Comparison of ENCODE assay signal across 14 cellular contexts in genomic region chr13:114046447-114046846, GRCh38.
DNase-seq lines count a peak whose midpoint lies in the region; ATAC-seq and TF ChIP-seq lines count a peak whose summit lies in the region.
"Had no signal": no experiment of that assay in that cellular context is flagged by ENCODE, and none has a peak within 500 bp of the region (broad histone marks: within the 10 kb centered on the region; RNA-seq: fewer than 3 reads in every experiment).

No MANE protein-coding gene starts in this region.

- H3K4me2 ChIP-seq in MM.1S (ENCODE audit: low read depth, low read length): no peak overlapping the region
- H3K4me2 ChIP-seq: PC-9 had no signal

- H3K9me2 ChIP-seq in MM.1S (replicated peaks; ENCODE audit: insufficient read depth, low read length): no peaks in the 10 kb centered on the region

- H3K27me3 Mint-ChIP-seq in CD4-positive, alpha-beta T cell: no peaks in the 10 kb centered on the region
- H3K27me3 Mint-ChIP-seq in naive thymus-derived CD4-positive, alpha-beta T cell: no peaks in the 10 kb centered on the region

- H3K9me3 ChIP-seq in CD4-positive, alpha-beta T cell (ENCODE audit: control insufficient read depth, low read length): no peaks in the 10 kb centered on the region
- H3K9me3 ChIP-seq in MM.1S (replicated peaks; ENCODE audit: insufficient read depth, low read length) (no peaks in the 10 kb centered on the region), WERI-Rb-1 (ENCODE audit: severe bottlenecking) (no peaks in the 10 kb centered on the region)
- H3K9me3 ChIP-seq in naive thymus-derived CD4-positive, alpha-beta T cell (ENCODE audit: control insufficient read depth in 2 of 3, low read length in 3 of 3): no peaks in the 10 kb centered on the region
- H3K9me3 ChIP-seq: thoracic aorta had no signal

- H3K36me3 ChIP-seq in MM.1S (replicated peaks; ENCODE audit: insufficient read depth, low read length) (no peaks in the 10 kb centered on the region; the same call in 1 of the 2 replicates), WERI-Rb-1 (no peaks in the 10 kb centered on the region)
- H3K36me3 ChIP-seq in naive thymus-derived CD4-positive, alpha-beta T cell (ENCODE audit: control insufficient read depth in 2 of 3, insufficient read depth in 3 of 3, low read length in 3 of 3): peaks cover 17 to 73% (median 20%) of the 10 kb centered on the region in 3 experiments

- peaks cover 80% of the 10 kb centered on the region for H3K36me3 Mint-ChIP-seq in CD4-positive, alpha-beta T cell (ENCODE audit: low read depth)
- H3K36me3 Mint-ChIP-seq in naive thymus-derived CD4-positive, alpha-beta T cell: peaks cover 4 to 41% (median 20%) of the 10 kb centered on the region in 5 donors

- TF ChIP-seq CTCF in CD4-positive, alpha-beta T cell (IDR thresholded peaks at IDR 0.05): no peak
- TF ChIP-seq CTCF in MM.1S (IDR thresholded peaks at IDR 0.05; ENCODE audit: low read length): no peak
- no peak for TF ChIP-seq CTCF in VCaP (conservative IDR thresholded peaks at IDR 0.05)
- no peak for TF ChIP-seq CTCF in WERI-Rb-1 (IDR thresholded peaks at IDR 0.05; ENCODE audit: low read depth, low read length)

- H3K4me3 Mint-ChIP-seq in CD4-positive, alpha-beta T cell: no peak overlapping the region
- H3K4me3 Mint-ChIP-seq in naive thymus-derived CD4-positive, alpha-beta T cell: peak overlapping the region in 4 of 10 donors; percentile 32 to 77 (median 57)
- H3K4me3 Mint-ChIP-seq: T-helper 1 cell treated with Interleukin-12 subunit alpha and Interleukin-12 subunit beta and Interleukin-4 antibody, amounts not matched to agents 30 μg/mL and 1 μg/mL, for 36 hours had no signal

- H3K9me3 Mint-ChIP-seq in CD4-positive, alpha-beta T cell: no peaks in the 10 kb centered on the region
- peaks cover 0 to 10% (median 0%) of the 10 kb centered on the region in 11 donors for H3K9me3 Mint-ChIP-seq in naive thymus-derived CD4-positive, alpha-beta T cell
- H3K9me3 Mint-ChIP-seq: T-helper 1 cell treated with Interleukin-12 subunit alpha and Interleukin-12 subunit beta and Interleukin-4 antibody, amounts not matched to agents 30 μg/mL and 1 μg/mL, for 36 hours had no signal

- no peak for ATAC-seq in CD4-positive, alpha-beta T cell (ENCODE audit: poor library complexity)
- ATAC-seq in naive thymus-derived CD4-positive, alpha-beta T cell: no peak
- ATAC-seq in GM21717 (IDR thresholded peaks at IDR 0.05; ENCODE audit: unreplicated experiment): no peak
- ATAC-seq: heart right ventricle had no signal

- H3K9ac ChIP-seq in MM.1S (ENCODE audit: low read length): no peak overlapping the region

- H3K4me1 ChIP-seq in MM.1S (ENCODE audit: low read length): peaks cover 44% of the 10 kb centered on the region
- peaks cover 22 to 34% of the 10 kb centered on the region in 2 donors for H3K4me1 ChIP-seq in naive thymus-derived CD4-positive, alpha-beta T cell (ENCODE audit: control insufficient read depth in 2 of 2, insufficient read depth in 2 of 2, low read length in 2 of 2)

- CTCF ChIA-PET in CD4-positive, alpha-beta T cell (lab: Charles Lee): interaction anchor here (1.5 kb wide), 1 partner anchor 64 kb away, joined by 3 read pairs; no protein-coding TSS in a partner anchor
- CTCF ChIA-PET in naive thymus-derived CD4-positive, alpha-beta T cell (lab: Charles Lee): no interaction called here

- no peak overlapping the region for H3K4me3 ChIP-seq in MM.1S (ENCODE audit: low read length)
- H3K4me3 ChIP-seq in naive thymus-derived CD4-positive, alpha-beta T cell (ENCODE audit: low read length): no peak overlapping the region
- H3K4me3 ChIP-seq in WERI-Rb-1 (ENCODE audit: low read depth, low read length): no peak overlapping the region
- H3K4me3 ChIP-seq: heart right ventricle, PC-9, thoracic aorta had no signal

- intact Hi-C loops in CD4-positive, alpha-beta T cell (cut with DNase I, micrococcal nuclease): loop anchor here in 1 of 2 experiments (5.0 kb wide), 1 partner anchor 66 kb away; no protein-coding TSS in a partner anchor
- intact Hi-C loops in naive thymus-derived CD4-positive, alpha-beta T cell (cut with micrococcal nuclease): loop anchor here in 1 of 2 donors (5.0 kb wide), 2 partner anchors 66 to 181 kb away; no protein-coding TSS in a partner anchor

- peaks cover 44% of the 10 kb centered on the region for H3F3A ChIP-seq in MM.1S (ENCODE audit: insufficient read depth, low read length)

- H3K27me3 ChIP-seq in CD4-positive, alpha-beta T cell (ENCODE audit: control insufficient read depth, insufficient read depth, low read length): no peaks in the 10 kb centered on the region
- no peaks in the 10 kb centered on the region for H3K27me3 ChIP-seq in MM.1S (replicated peaks; ENCODE audit: insufficient read depth, low read length)
- no peaks in the 10 kb centered on the region for H3K27me3 ChIP-seq in naive thymus-derived CD4-positive, alpha-beta T cell (ENCODE audit: control insufficient read depth in 2 of 2, insufficient read depth in 2 of 2, low read length in 2 of 2)
- no peaks in the 10 kb centered on the region for H3K27me3 ChIP-seq in WERI-Rb-1 (ENCODE audit: insufficient read depth, low read depth, severe bottlenecking)
- H3K27me3 ChIP-seq: heart right ventricle had no signal

- POLR2A ChIA-PET in CD4-positive, alpha-beta T cell (lab: Charles Lee): interaction anchor here (1.2 kb wide), 1 partner anchor 21 kb away, joined by 3 read pairs; no protein-coding TSS in a partner anchor
- POLR2A ChIA-PET in naive thymus-derived CD4-positive, alpha-beta T cell (lab: Charles Lee): no interaction called here

- H3K79me2 ChIP-seq in MM.1S (ENCODE audit: low read length): peaks cover 83% of the 10 kb centered on the region

- no peak for DNase-seq in CD4-positive, alpha-beta T cell
- no peak for DNase-seq in MM.1S
- DNase-seq in naive thymus-derived CD4-positive, alpha-beta T cell: no peak
- no peak for DNase-seq in WERI-Rb-1
- no peak for DNase-seq in stimulated activated CD4-positive, alpha-beta T cell treated with anti-CD3 and anti-CD28 coated beads, Interleukin-1b, Interleukin-23, amount 100 ng/mL, for 48 hours
- DNase-seq: activated CD4-positive, alpha-beta T cell treated with anti-CD3 and anti-CD28 coated beads for 4 hours; heart right ventricle; NCI-H345; PC-9 had no signal

- no peaks in the 10 kb centered on the region for H4K20me1 ChIP-seq in MM.1S (ENCODE audit: insufficient read depth, low read length)

- H3K27ac Mint-ChIP-seq in CD4-positive, alpha-beta T cell: peak overlapping the region; percentile 82
- peak overlapping the region in 7 of 9 donors; percentile 54 to 95 (median 68) for H3K27ac Mint-ChIP-seq in naive thymus-derived CD4-positive, alpha-beta T cell
- H3K27ac Mint-ChIP-seq: T-helper 1 cell treated with Interleukin-12 subunit alpha and Interleukin-12 subunit beta and Interleukin-4 antibody, amounts not matched to agents 30 μg/mL and 1 μg/mL, for 36 hours had no signal

- no peak overlapping the region for H3K27ac ChIP-seq in CD4-positive, alpha-beta T cell (ENCODE audit: low read depth, low read length)
- H3K27ac ChIP-seq in MM.1S (ENCODE audit: low read length) (peak overlapping the region; percentile 86; the same call in 1 of the 2 replicates), VCaP (peak overlapping the region; percentile 43), WERI-Rb-1 (no peak overlapping the region)
- H3K27ac ChIP-seq in naive thymus-derived CD4-positive, alpha-beta T cell (ENCODE audit: low read depth, low read length): peak overlapping the region; percentile 5
- H3K27ac ChIP-seq: C4-2B, heart right ventricle, PC-9, thoracic aorta had no signal

- no peak overlapping the region for H2AFZ ChIP-seq in MM.1S (ENCODE audit: low read length)
- H2AFZ ChIP-seq: PC-9 had no signal

- H3K4me1 Mint-ChIP-seq in CD4-positive, alpha-beta T cell (ENCODE audit: low read depth): peaks cover 71% of the 10 kb centered on the region
- peaks cover 49 to 81% (median 68%) of the 10 kb centered on the region in 7 donors for H3K4me1 Mint-ChIP-seq in naive thymus-derived CD4-positive, alpha-beta T cell

Comparison
In these comparisons a context has a peak if more than half of its experiments do, and no peak if none do; other contexts are left out.
1. H3K27ac ChIP-seq: peak in MM.1S (single experiment), VCaP (single experiment) and naive thymus-derived CD4-positive, alpha-beta T cell (single experiment); none in CD4-positive, alpha-beta T cell (single experiment) and WERI-Rb-1 (single experiment).